ENCODE assay signal across 29 cellular contexts in genomic region chr1:4402032-4402431, GRCh38.
"Had no signal": no experiment of that assay in that cellular context is flagged by ENCODE, and none has a peak within 500 bp of the region (broad histone marks: within the 10 kb centered on the region; RNA-seq: fewer than 3 reads in every experiment).

No MANE protein-coding gene starts in this region.

- H3K4me3 ChIP-seq: pancreas, prostate gland, right atrium auricular region, right lobe of liver, sigmoid colon, stomach, thoracic aorta, thyroid gland, tibial nerve, upper lobe of left lung, vagina had no signal

- H3K4me1 Mint-ChIP-seq: naive thymus-derived CD8-positive, alpha-beta T cell; stimulated activated effector memory CD8-positive, alpha-beta T cell treated with anti-CD3 and anti-CD28 coated beads, Interleukin-12 subunit alpha, Interleukin-12 subunit beta, amount 100 ng/mL, for 72 hours; stimulated activated naive B cell treated with anti-CD40 and anti-IgM and Interleukin-4, amounts not matched to agents 10 μg/mL and 1 μg/mL and 100 μg/mL, for 72 hours had no signal

- H3K9me3 ChIP-seq: neutrophil, pancreas, prostate gland, right atrium auricular region, right lobe of liver, sigmoid colon, thoracic aorta, thyroid gland, tibial nerve, upper lobe of left lung, vagina had no signal

- H3K27me3 Mint-ChIP-seq: stimulated activated naive CD8-positive, alpha-beta T cell treated with anti-CD3 and anti-CD28 coated beads, Interleukin-15, Interleukin-2, amounts not matched to agents 100 ng/mL and 50 ng/mL, for 24 hours had no signal

- DNase-seq: naive thymus-derived CD8-positive, alpha-beta T cell; nephron progenitor cell; nucleus accumbens; pancreas; retina; right lobe of liver; sigmoid colon; small intestine; stimulated activated CD4-positive, alpha-beta T cell treated with anti-CD3 and anti-CD28 coated beads, Interleukin-15, amount 100 ng/mL, for 24 hours; stimulated activated CD4-positive, alpha-beta T cell treated with anti-CD3 and anti-CD28 coated beads, Interleukin-2, amount 100 ng/mL, for 24 hours; stimulated activated CD4-positive, alpha-beta T cell treated with anti-CD3 and anti-CD28 coated beads, Interleukin-2, amount 100 ng/mL, for 48 hours; stimulated activated CD4-positive, alpha-beta T cell treated with anti-CD3 and anti-CD28 coated beads, Interleukin-4, amount 100 ng/mL, for 24 hours; stimulated activated naive B cell treated with anti-CD40 and anti-IgM and Interleukin-4, amounts not matched to agents 10 μg/mL and 1 μg/mL and 100 μg/mL, for 72 hours; stimulated activated naive CD4-positive, alpha-beta T cell treated with Interleukin-2 at 50 U/mL for 16 hours; thyroid gland; trophoblast cell; upper lobe of left lung had no signal

- FAIRE-seq: pancreas, small intestine, urothelium cell line had no signal

- H3K36me3 ChIP-seq: neutrophil, pancreas, prostate gland, right atrium auricular region, right lobe of liver, sigmoid colon, stomach, thoracic aorta, thyroid gland, tibial nerve, upper lobe of left lung, vagina had no signal

- H3K27ac ChIP-seq: neutrophil, pancreas, prostate gland, right atrium auricular region, right lobe of liver, sigmoid colon, stomach, thoracic aorta, thyroid gland, tibial nerve, upper lobe of left lung, vagina had no signal

- H3K27me3 ChIP-seq: right atrium auricular region, right lobe of liver, thyroid gland, tibial nerve, upper lobe of left lung, vagina had no signal

- H3K9me3 Mint-ChIP-seq: naive thymus-derived CD8-positive, alpha-beta T cell; natural killer cell treated with Interleukin-12 subunit alpha and Interleukin-12 subunit beta and Interleukin-15 and Interleukin-18, amount 100 ng/mL, for 72 hours; nephron progenitor cell; neural crest cell; stimulated activated effector memory CD8-positive, alpha-beta T cell treated with anti-CD3 and anti-CD28 coated beads, Interleukin-12 subunit alpha, Interleukin-12 subunit beta, amount 100 ng/mL, for 72 hours; stimulated activated naive B cell treated with anti-CD40 and anti-IgM and Interleukin-4, amounts not matched to agents 10 μg/mL and 1 μg/mL and 100 μg/mL, for 72 hours; stimulated activated naive CD8-positive, alpha-beta T cell treated with anti-CD3 and anti-CD28 coated beads, Interleukin-15, Interleukin-2, amounts not matched to agents 100 ng/mL and 50 ng/mL, for 24 hours had no signal

- H3K4me1 ChIP-seq: pancreas, prostate gland, right atrium auricular region, right lobe of liver, sigmoid colon, stomach, thyroid gland, tibial nerve, upper lobe of left lung, vagina had no signal

- H3K27ac Mint-ChIP-seq: natural killer cell treated with Interleukin-12 subunit alpha and Interleukin-12 subunit beta and Interleukin-15 and Interleukin-18, amount 100 ng/mL, for 72 hours; nephron progenitor cell; stimulated activated effector memory CD8-positive, alpha-beta T cell treated with anti-CD3 and anti-CD28 coated beads, Interleukin-12 subunit alpha, Interleukin-12 subunit beta, amount 100 ng/mL, for 72 hours; stimulated activated naive B cell treated with anti-CD40 and anti-IgM and Interleukin-4, amounts not matched to agents 10 μg/mL and 1 μg/mL and 100 μg/mL, for 72 hours; stimulated activated naive CD8-positive, alpha-beta T cell treated with anti-CD3 and anti-CD28 coated beads, Interleukin-15, Interleukin-2, amounts not matched to agents 100 ng/mL and 50 ng/mL, for 24 hours had no signal

- H3K4me3 Mint-ChIP-seq: naive thymus-derived CD8-positive, alpha-beta T cell; natural killer cell treated with Interleukin-12 subunit alpha and Interleukin-12 subunit beta and Interleukin-15 and Interleukin-18, amount 100 ng/mL, for 72 hours; nephron progenitor cell; neural crest cell; stimulated activated effector memory CD8-positive, alpha-beta T cell treated with anti-CD3 and anti-CD28 coated beads, Interleukin-12 subunit alpha, Interleukin-12 subunit beta, amount 100 ng/mL, for 72 hours; stimulated activated naive B cell treated with anti-CD40 and anti-IgM and Interleukin-4, amounts not matched to agents 10 μg/mL and 1 μg/mL and 100 μg/mL, for 72 hours; stimulated activated naive CD8-positive, alpha-beta T cell treated with anti-CD3 and anti-CD28 coated beads, Interleukin-15, Interleukin-2, amounts not matched to agents 100 ng/mL and 50 ng/mL, for 24 hours had no signal

- H3K36me3 Mint-ChIP-seq: naive thymus-derived CD8-positive, alpha-beta T cell; natural killer cell treated with Interleukin-12 subunit alpha and Interleukin-12 subunit beta and Interleukin-15 and Interleukin-18, amount 100 ng/mL, for 72 hours; stimulated activated effector memory CD8-positive, alpha-beta T cell treated with anti-CD3 and anti-CD28 coated beads, Interleukin-12 subunit alpha, Interleukin-12 subunit beta, amount 100 ng/mL, for 72 hours; stimulated activated naive B cell treated with anti-CD40 and anti-IgM and Interleukin-4, amounts not matched to agents 10 μg/mL and 1 μg/mL and 100 μg/mL, for 72 hours had no signal
